ENCODE assay signal across 2 cellular contexts in genomic region chr10:110068780-110069179, GRCh38.
TF ChIP-seq lines count a peak whose summit lies in the region.

No MANE protein-coding gene starts in this region.

TF ChIP-seq in K562, 482 proteins besides CTCF, POLR2A, EP300 and RAD21:
- TF ChIP-seq E2F8 (IDR thresholded peaks at IDR 0.05; ENCODE audit: low read depth, partially characterized antibody) (no peak), GABPA (tag; conservative IDR thresholded peaks at IDR 0.05; ENCODE audit: low read depth) (no peak), ZEB2 (IDR thresholded peaks at IDR 0.05) (no peak), ZNF3 (CRISPR knock-in tag; IDR thresholded peaks at IDR 0.05) (no peak), CHD2 (IDR thresholded peaks at IDR 0.05; ENCODE audit: low read depth, low read length) (no peak), ZNF639 (CRISPR knock-in tag; conservative IDR thresholded peaks at IDR 0.05 in 1 of 2, IDR thresholded peaks at IDR 0.05 in 1 of 2) (no peak), GABPB1 (CRISPR knock-in tag; IDR thresholded peaks at IDR 0.05) (no peak), RFX5 (IDR thresholded peaks at IDR 0.05; ENCODE audit: low read depth, low read length) (no peak), THRA (IDR thresholded peaks at IDR 0.05) (no peak), ZFP1 (CRISPR knock-in tag; IDR thresholded peaks at IDR 0.05) (no peak), RNF2 (IDR thresholded peaks at IDR 0.05) (no peak), NFRKB (IDR thresholded peaks at IDR 0.05; ENCODE audit: low read depth) (no peak), ERF (CRISPR knock-in tag; IDR thresholded peaks at IDR 0.05) (no peak), ARID2 (IDR thresholded peaks at IDR 0.05) (no peak), SPI1 (IDR thresholded peaks at IDR 0.05; ENCODE audit: borderline replicate concordance, low read depth, low read length) (no peak), SNIP1 (IDR thresholded peaks at IDR 0.05; ENCODE audit: low read depth) (no peak), ZBTB12 (CRISPR knock-in tag; IDR thresholded peaks at IDR 0.05) (no peak)

TF ChIP-seq in SK-N-SH treated with all-trans-retinoic acid at 6 μM for 48 hours, 23 proteins besides CTCF, POLR2A, EP300 and RAD21 (continued from another document):
- TF ChIP-seq TSHZ2 (CRISPR knock-in tag; IDR thresholded peaks at IDR 0.05) (no peak), ZFP30 (CRISPR knock-in tag; IDR thresholded peaks at IDR 0.05) (no peak), CSRNP3 (CRISPR knock-in tag; IDR thresholded peaks at IDR 0.05) (no peak), ZNF565 (CRISPR knock-in tag; conservative IDR thresholded peaks at IDR 0.05; ENCODE audit: low read depth) (no peak), ISL1 (CRISPR knock-in tag; IDR thresholded peaks at IDR 0.05) (no peak), ARNTL (CRISPR knock-in tag; IDR thresholded peaks at IDR 0.05; ENCODE audit: borderline replicate concordance, low read depth) (no peak), CSDC2 (CRISPR knock-in tag; IDR thresholded peaks at IDR 0.05) (no peak), PATZ1 (CRISPR knock-in tag; IDR thresholded peaks at IDR 0.05; ENCODE audit: borderline replicate concordance) (no peak)
TF ChIP-seq in SK-N-SH treated with all-trans-retinoic acid at 6 μM for 48 hours: peak in this region for 0.
